ENCODE assay signal across 14 cellular contexts in genomic region chr1:11051121-11051520, GRCh38. TPM values are rescaled to one million over a fixed set of nuclear protein-coding genes. Genes with fewer than 3 reads are reported as not detected.
"Had no signal": no experiment of that assay in that cellular context is flagged by ENCODE, and none has a peak within 500 bp of the region (broad histone marks: within the 10 kb centered on the region; RNA-seq: fewer than 3 reads in every experiment).

No MANE protein-coding gene starts in this region.

RNA-seq across cellular contexts. Expression of gene MASP2, which starts 4.1 kb away (rescaled TPM):
- total RNA-seq: left colon, left lung, lower lobe of right lung, mucosa of gallbladder, occipital lobe, osteocyte, progenitor cell of endocrine pancreas, pulmonary artery endothelial cell, renal cortical epithelial cell, right atrium auricular region, temporal lobe, tibial nerve, ureter, uterus had no signal
